Comparison of ENCODE assay signal across 8 cellular contexts in genomic region chr16:5072334-5073278, GRCh38. TPM values are rescaled to one million over a fixed set of nuclear protein-coding genes. Genes with fewer than 3 reads are reported as not detected.
DNase-seq lines count a peak whose midpoint lies in the region; ATAC-seq and TF ChIP-seq lines count a peak whose summit lies in the region.

No MANE protein-coding gene starts in this region.

- peak overlapping the region; percentile 46 to 95 for H3K18ac ChIP-seq in mesenchymal stem cell (ENCODE audit: low read depth in 1 of 2, low read length in 2 of 2)

- H2BK120ac ChIP-seq in mesenchymal stem cell (ENCODE audit: low read depth, low read length), result no peak overlapping the region

- peaks cover 6% of the 10 kb centered on the region for H3K36me3 ChIP-seq in brain microvascular endothelial cell (replicated peaks)
- peaks cover 24 to 34% of the 10 kb centered on the region in 2 experiments for H3K36me3 ChIP-seq in mesenchymal stem cell (ENCODE audit: control insufficient read depth in 1 of 2, insufficient read depth in 2 of 2, low read depth in 1 of 2, low read length in 2 of 2)
- peaks cover 0 to 21% of the 10 kb centered on the region in 2 donors for H3K36me3 ChIP-seq in vagina

- TF ChIP-seq POLR2A in vagina (IDR thresholded peaks at IDR 0.05), result no peak

- peak overlapping the region; percentile 75 for H2AFZ ChIP-seq in mesenchymal stem cell (ENCODE audit: low read depth, low read length)

- in situ Hi-C loops in brain microvascular endothelial cell (cut with HindIII; ENCODE audit: low pct_ligation_motif_present, low sequenced_read_pairs), result no loop called here

- H2BK15ac ChIP-seq in mesenchymal stem cell (ENCODE audit: low read depth, poor library complexity, severe bottlenecking), result no peak overlapping the region

- 68% methylated on average over 11 of the region's 12 CpGs for WGBS in mesenchymal stem cell

- H4K8ac ChIP-seq in mesenchymal stem cell (ENCODE audit: low read length), result peak overlapping the region; percentile 96

- peaks cover 3% of the 10 kb centered on the region for H3K4me1 ChIP-seq in mesenchymal stem cell (ENCODE audit: control insufficient read depth, insufficient read depth, low read depth, low read length)
- H3K4me1 ChIP-seq in vagina, result peaks cover 18% of the 10 kb centered on the region

- H3K4me3 ChIP-seq in brain microvascular endothelial cell (ENCODE audit: low read depth, low read length) (peak overlapping the region; percentile 87), mesenchymal stem cell (ENCODE audit: insufficient read depth in 1 of 2, low read depth in 1 of 2, low read length in 2 of 2) (peak overlapping the region; percentile 92 to 96), vagina (peak overlapping the region; percentile 66 to 87)

- ATAC-seq in Right ventricle myocardium inferior, result peak; percentile 6
- ATAC-seq in HG02981 (IDR thresholded peaks at IDR 0.05; ENCODE audit: unreplicated experiment), result no peak

- H3K14ac ChIP-seq in mesenchymal stem cell (ENCODE audit: low read length in 2 of 2), result peak overlapping the region in 1 of 2 experiments; percentile 61

- H3K27ac ChIP-seq in brain microvascular endothelial cell (peak overlapping the region; percentile 76), mesenchymal stem cell (ENCODE audit: low read length, poor library complexity, severe bottlenecking) (peak overlapping the region; percentile 83), vagina (peak overlapping the region; percentile 83)

- H3K4ac ChIP-seq in mesenchymal stem cell (ENCODE audit: low read depth in 1 of 2, low read length in 2 of 2), result peak overlapping the region in 1 of 2 experiments; percentile 92

- H3K79me1 ChIP-seq in mesenchymal stem cell (replicated peaks; ENCODE audit: low read length, poor library complexity, severe bottlenecking), result peaks cover 30% of the 10 kb centered on the region

- peak overlapping the region; percentile 86 for H3K4me2 ChIP-seq in mesenchymal stem cell (ENCODE audit: low read length, poor library complexity, severe bottlenecking)

- H4K91ac ChIP-seq in mesenchymal stem cell (ENCODE audit: low read length), result no peak overlapping the region

- intact Hi-C loops in Right ventricle myocardium inferior (cut with DNase I), result no loop called here
- intact Hi-C loops in cardiac septum (cut with DNase I), result loop anchor here (5.0 kb wide), 1 partner anchor 225 kb away; the partner anchor contains the start of genes GLYR1 and UBN1
- intact Hi-C loops in vagina (cut with DNase I), result no loop called here

- TF ChIP-seq CTCF in brain microvascular endothelial cell (IDR thresholded peaks at IDR 0.05; ENCODE audit: low read depth, low read length, missing control alignments), result no peak
- no peak for TF ChIP-seq CTCF in vagina (IDR thresholded peaks at IDR 0.05)

- H3K23ac ChIP-seq in mesenchymal stem cell (ENCODE audit: low read length in 2 of 2), result no peak overlapping the region

- H2BK5ac ChIP-seq in mesenchymal stem cell (ENCODE audit: low read depth, low read length, poor library complexity, severe bottlenecking), result no peak overlapping the region

- H2AK5ac ChIP-seq in mesenchymal stem cell (ENCODE audit: low read length, severe bottlenecking), result no peak overlapping the region

- DNase-seq in Right ventricle myocardium inferior (ENCODE audit: missing footprints) (peak; percentile 6), cardiac septum (ENCODE audit: low spot score) (no peak), brain microvascular endothelial cell (no peak), mesenchymal stem cell (no peak), vagina (ENCODE audit: extremely low spot score in 2 of 2) (no peak), NCI-H1436 treated with DMSO at 0.1 percent for 48 hours (lab: John Stamatoyannopoulos, UW) (no peak), HuH-7.5 (ENCODE audit: low spot score) (no peak)

- no peaks in the 10 kb centered on the region for H3K27me3 ChIP-seq in brain microvascular endothelial cell (replicated peaks)
- no peaks in the 10 kb centered on the region for H3K27me3 ChIP-seq in mesenchymal stem cell (ENCODE audit: control insufficient read depth in 1 of 2, insufficient read depth in 1 of 2, low read length in 2 of 2)
- H3K27me3 ChIP-seq in vagina, result no peaks in the 10 kb centered on the region

- peak overlapping the region in 1 of 2 experiments; percentile 25 for H2BK12ac ChIP-seq in mesenchymal stem cell (ENCODE audit: low read length in 2 of 2)

- H3K9me3 ChIP-seq in mesenchymal stem cell (ENCODE audit: control insufficient read depth, low read length) (no peaks in the 10 kb centered on the region), vagina (no peaks in the 10 kb centered on the region)

- H3K9ac ChIP-seq in mesenchymal stem cell (ENCODE audit: low read length), result peak overlapping the region; percentile 95

RNA-seq across cellular contexts. Expression of gene ALG1, which starts 1.0 kb away (rescaled TPM):
- total RNA-seq in Right ventricle myocardium inferior, result 7.7 TPM
- 8.0 TPM for total RNA-seq in cardiac septum
- polyA plus RNA-seq in mesenchymal stem cell (2013, experiment 1 of 2), result 30.9 TPM
- 32.6 TPM for polyA plus RNA-seq in mesenchymal stem cell (2013, experiment 2 of 2)
- 22.8 TPM for total RNA-seq in vagina

RNA-seq across cellular contexts. Expression of gene C16orf89, which starts 6.8 kb away (rescaled TPM):
- total RNA-seq in Right ventricle myocardium inferior, result 3.5 TPM
- 8.9 TPM for total RNA-seq in cardiac septum
- polyA plus RNA-seq in mesenchymal stem cell (2013, experiment 1 of 2), result 0.17 TPM
- polyA plus RNA-seq in mesenchymal stem cell (2013, experiment 2 of 2), result 0.22 TPM
- 4.4 TPM for total RNA-seq in vagina

RNA-seq across cellular contexts. Expression of gene EEF2KMT, which starts 25.0 kb away (rescaled TPM):
- total RNA-seq in Right ventricle myocardium inferior, result 5.7 TPM
- total RNA-seq in cardiac septum, result 6.1 TPM
- polyA plus RNA-seq in mesenchymal stem cell (2013, experiment 1 of 2), result 7.0 TPM
- polyA plus RNA-seq in mesenchymal stem cell (2013, experiment 2 of 2), result 6.5 TPM
- total RNA-seq in vagina, result 15.7 TPM

RNA-seq across cellular contexts. Expression of gene NAGPA, which starts 38.9 kb away (rescaled TPM):
- total RNA-seq in Right ventricle myocardium inferior (6.5 TPM), cardiac septum (5.5 TPM), vagina (9.8 TPM)
- 12.3 TPM for polyA plus RNA-seq in mesenchymal stem cell (2013, experiment 1 of 2)
- polyA plus RNA-seq in mesenchymal stem cell (2013, experiment 2 of 2), result 13.2 TPM
